In the genomic region with DNA sequence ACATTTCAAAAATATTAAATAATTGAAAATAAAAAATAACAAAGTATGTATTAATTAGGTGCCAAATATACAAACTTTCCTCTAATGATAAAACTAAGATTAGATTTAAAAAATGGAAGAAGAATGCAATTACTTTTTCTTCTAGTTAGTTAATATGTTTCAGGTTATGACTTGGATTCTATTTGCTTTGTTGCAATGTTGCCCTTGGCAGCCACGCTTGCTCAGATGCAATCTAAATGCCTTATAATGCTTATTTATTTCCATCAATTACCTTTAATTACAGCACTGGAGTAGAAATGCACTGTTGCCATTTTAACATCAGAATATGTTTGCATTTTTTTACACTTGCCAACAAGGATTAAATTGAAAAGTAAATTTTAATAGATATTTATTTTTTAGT, we compare ENCODE assay signal across 30 cellular contexts.
"Had no signal": no experiment of that assay in that cellular context is flagged by ENCODE, and none has a peak within 500 bp of the region (broad histone marks: within the 10 kb centered on the region; RNA-seq: fewer than 3 reads in every experiment).

No MANE protein-coding gene starts in this region.

- DNase-seq: activated CD4-positive, alpha-beta memory T cell treated with anti-CD3 and anti-CD28 coated beads, Interleukin-2, amount 10 ng/mL, durations not matched to agents 7 days and 5 days; activated CD4-positive, alpha-beta T cell treated with anti-CD3 and anti-CD28 coated beads for 36 hours; activated CD4-positive, alpha-beta T cell treated with anti-CD3 and anti-CD28 coated beads, Interleukin-2, amount 10 ng/mL, durations not matched to agents 7 days and 5 days; activated CD4-positive, alpha-beta T cell treated with anti-CD3 and anti-CD28 coated beads, Interleukin-2, amount 50 U/mL, for 4 hours; activated CD4-positive, CD25-positive, alpha-beta regulatory T cell; activated CD4-positive, CD25-positive, alpha-beta regulatory T cell treated with anti-CD3 and anti-CD28 coated beads, Interleukin-2, amount 50 U/mL, for 72 hours; activated CD8-positive, alpha-beta memory T cell treated with anti-CD3 and anti-CD28 coated beads, Interleukin-2, amount 50 U/mL, for 48 hours; activated effector memory CD4-positive, alpha-beta T cell treated with Interleukin-2 at 50 U/mL for 16 hours; activated gamma-delta T cell treated with Interleukin-2 at 50 U/mL for 16 hours; activated naive CD4-positive, alpha-beta T cell treated with anti-CD3 and anti-CD28 coated beads, Interleukin-2, amount 50 U/mL, for 16 hours; activated naive CD4-positive, alpha-beta T cell treated with Interleukin-2 at 50 U/mL for 16 hours; activated T-cell treated with anti-CD3 and anti-CD28 coated beads for 4 hours; activated T-cell treated with anti-CD3 and anti-CD28 coated beads, Interleukin-2, amount 50 U/mL, for 24 hours; amniotic stem cell; anterior cingulate cortex; brain microvascular endothelial cell; cortex of kidney; dermis blood vessel endothelial cell; effector CD8-positive, alpha-beta T cell; esophagus squamous epithelium; foreskin melanocyte; head of caudate nucleus; T-helper 2 cell had no signal

- H3K27me3 Mint-ChIP-seq: activated CD4-positive, alpha-beta memory T cell treated with anti-CD3 and anti-CD28 coated beads, Interleukin-2, amount 10 ng/mL, durations not matched to agents 7 days and 5 days; activated CD4-positive, alpha-beta T cell treated with anti-CD3 and anti-CD28 coated beads, Interleukin-2, amount 10 ng/mL, durations not matched to agents 7 days and 5 days; activated naive CD8-positive, alpha-beta T cell; activated T-cell treated with anti-CD3 and anti-CD28 coated beads, Interleukin-2, amount 50 U/mL, for 24 hours; activated T-helper 17 cell treated with anti-CD3 and anti-CD28 coated beads, Interleukin-2, amount 50 U/mL, for 72 hours; central memory CD8-positive, alpha-beta T cell had no signal

- H3K4me1 Mint-ChIP-seq: activated CD4-positive, alpha-beta memory T cell treated with anti-CD3 and anti-CD28 coated beads, Interleukin-2, amount 10 ng/mL, durations not matched to agents 7 days and 5 days; activated CD4-positive, alpha-beta T cell treated with anti-CD3 and anti-CD28 coated beads for 36 hours; activated CD4-positive, alpha-beta T cell treated with anti-CD3 and anti-CD28 coated beads, Interleukin-2, amount 10 ng/mL, durations not matched to agents 7 days and 5 days; activated T-helper 17 cell treated with anti-CD3 and anti-CD28 coated beads, Interleukin-2, amount 50 U/mL, for 72 hours; central memory CD8-positive, alpha-beta T cell had no signal

- FAIRE-seq: astrocyte, bronchial epithelial cell, endometrium, endothelial cell of umbilical vein had no signal

- H3K4me3 Mint-ChIP-seq: activated CD4-positive, alpha-beta memory T cell treated with anti-CD3 and anti-CD28 coated beads, Interleukin-2, amount 10 ng/mL, durations not matched to agents 7 days and 5 days; activated CD4-positive, alpha-beta T cell treated with anti-CD3 and anti-CD28 coated beads for 36 hours; activated CD4-positive, alpha-beta T cell treated with anti-CD3 and anti-CD28 coated beads, Interleukin-2, amount 10 ng/mL, durations not matched to agents 7 days and 5 days; activated naive CD8-positive, alpha-beta T cell; activated T-cell treated with anti-CD3 and anti-CD28 coated beads, Interleukin-2, amount 50 U/mL, for 24 hours; activated T-helper 17 cell treated with anti-CD3 and anti-CD28 coated beads, Interleukin-2, amount 50 U/mL, for 72 hours; central memory CD8-positive, alpha-beta T cell had no signal

- H3K27ac Mint-ChIP-seq: activated CD4-positive, alpha-beta memory T cell treated with anti-CD3 and anti-CD28 coated beads, Interleukin-2, amount 10 ng/mL, durations not matched to agents 7 days and 5 days; activated CD4-positive, alpha-beta T cell treated with anti-CD3 and anti-CD28 coated beads for 36 hours; activated CD4-positive, alpha-beta T cell treated with anti-CD3 and anti-CD28 coated beads, Interleukin-2, amount 10 ng/mL, durations not matched to agents 7 days and 5 days; activated naive CD8-positive, alpha-beta T cell; activated T-cell treated with anti-CD3 and anti-CD28 coated beads, Interleukin-2, amount 50 U/mL, for 24 hours; activated T-helper 17 cell treated with anti-CD3 and anti-CD28 coated beads, Interleukin-2, amount 50 U/mL, for 72 hours had no signal

- H3K36me3 Mint-ChIP-seq: activated naive CD8-positive, alpha-beta T cell had no signal

- H3K9me3 Mint-ChIP-seq: activated CD4-positive, alpha-beta T cell treated with anti-CD3 and anti-CD28 coated beads, Interleukin-2, amount 10 ng/mL, durations not matched to agents 7 days and 5 days; activated T-cell treated with anti-CD3 and anti-CD28 coated beads, Interleukin-2, amount 50 U/mL, for 24 hours; activated T-helper 17 cell treated with anti-CD3 and anti-CD28 coated beads, Interleukin-2, amount 50 U/mL, for 72 hours; central memory CD8-positive, alpha-beta T cell had no signal

- ATAC-seq: activated CD4-positive, alpha-beta T cell treated with anti-CD3 and anti-CD28 coated beads for 36 hours; activated T-helper 17 cell treated with anti-CD3 and anti-CD28 coated beads, Interleukin-2, amount 50 U/mL, for 72 hours had no signal
